22 cellular contexts compared by ENCODE assay signal in the genomic region with DNA sequence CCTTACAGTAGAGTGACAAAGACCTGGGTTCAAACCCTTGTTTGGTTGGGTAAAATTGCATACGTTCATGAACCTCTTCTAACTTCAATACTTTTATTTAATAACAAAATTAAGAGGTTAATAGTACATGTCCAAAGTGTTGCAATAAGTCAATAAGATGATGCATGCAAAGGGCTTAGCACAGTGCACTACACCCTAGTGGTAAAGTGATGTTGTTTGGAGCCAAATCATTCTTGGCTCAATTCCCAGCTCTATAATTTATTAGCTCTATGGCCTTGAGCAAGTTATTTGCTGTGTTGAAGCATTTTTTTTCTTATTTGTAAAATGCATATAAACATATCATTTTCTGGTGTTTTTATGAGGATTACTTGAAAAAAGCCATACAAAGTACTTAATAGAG.
DNase-seq lines count a peak whose midpoint lies in the region; ATAC-seq and TF ChIP-seq lines count a peak whose summit lies in the region.
"Had no signal": no experiment of that assay in that cellular context is flagged by ENCODE, and none has a peak within 500 bp of the region (broad histone marks: within the 10 kb centered on the region; RNA-seq: fewer than 3 reads in every experiment).

No MANE protein-coding gene starts in this region.

- H3K36me3 ChIP-seq in mesenchymal stem cell (ENCODE audit: control insufficient read depth in 1 of 2, insufficient read depth in 2 of 2, low read depth in 1 of 2, low read length in 2 of 2), result no peaks in the 10 kb centered on the region
- H3K36me3 ChIP-seq in Caco-2 (ENCODE audit: control insufficient read depth, insufficient read depth, low read length), result no peaks in the 10 kb centered on the region
- H3K36me3 ChIP-seq: BE2C, right atrium auricular region, suprapubic skin had no signal

- CTCF ChIA-PET in Caco-2 (lab: Charles Lee) (no interaction called here), Calu3 (lab: Charles Lee) (no interaction called here)

- H3K4ac ChIP-seq in mesenchymal stem cell (ENCODE audit: low read depth in 1 of 2, low read length in 2 of 2), result no peak overlapping the region

- no peak overlapping the region for H2BK15ac ChIP-seq in mesenchymal stem cell (ENCODE audit: low read depth, poor library complexity, severe bottlenecking)

- TF ChIP-seq CTCF in epithelial cell of proximal tubule (conservative IDR thresholded peaks at IDR 0.05; ENCODE audit: low read depth, low read length) (peak; percentile 58), Caco-2 (IDR thresholded peaks at IDR 0.05; ENCODE audit: insufficient read depth in 1 of 2, low read depth in 1 of 2, low read length in 1 of 2, severe bottlenecking in 1 of 2, unreplicated experiment in 1 of 2) (no peak), Calu3 (IDR thresholded peaks at IDR 0.05; ENCODE audit: unreplicated experiment) (no peak)

- no peak overlapping the region for H3K18ac ChIP-seq in mesenchymal stem cell (ENCODE audit: low read depth in 1 of 2, low read length in 2 of 2)

- H4K91ac ChIP-seq in mesenchymal stem cell (ENCODE audit: low read length), result no peak overlapping the region

- no peak overlapping the region for H3K9ac ChIP-seq in mesenchymal stem cell (ENCODE audit: low read length)

- no peak overlapping the region for H3K23ac ChIP-seq in mesenchymal stem cell (ENCODE audit: low read length in 2 of 2)

- no peaks in the 10 kb centered on the region for H3K79me1 ChIP-seq in mesenchymal stem cell (replicated peaks; ENCODE audit: low read length, poor library complexity, severe bottlenecking)

- H3K4me3 Mint-ChIP-seq in Caco-2 (ENCODE audit: unreplicated experiment) (no peak overlapping the region), Calu3 (ENCODE audit: low read depth, unreplicated experiment) (no peak overlapping the region)
- H3K4me3 Mint-ChIP-seq: activated naive CD4-positive, alpha-beta T cell treated with anti-CD3 and anti-CD28 coated beads, Interleukin-2, amount 50 U/mL, for 24 hours; nephron progenitor cell; T-helper 2 cell treated with Interferon-gamma antibody and Interleukin-4, amounts not matched to agents 5 μg/mL and 100 μg/mL, for 36 hours had no signal

- H3K27me3 ChIP-seq in mesenchymal stem cell (ENCODE audit: control insufficient read depth in 1 of 2, insufficient read depth in 1 of 2, low read length in 2 of 2) (no peaks in the 10 kb centered on the region), Caco-2 (replicated peaks; ENCODE audit: control insufficient read depth, insufficient read depth, low read length) (no peaks in the 10 kb centered on the region)
- H3K27me3 ChIP-seq: BE2C, right atrium auricular region, suprapubic skin had no signal

- no peak overlapping the region for H2AFZ ChIP-seq in mesenchymal stem cell (ENCODE audit: low read depth, low read length)

- H3K4me1 Mint-ChIP-seq in Caco-2 (ENCODE audit: low read depth, unreplicated experiment) (no peaks in the 10 kb centered on the region), Calu3 (ENCODE audit: low read depth, unreplicated experiment) (no peaks in the 10 kb centered on the region)
- H3K4me1 Mint-ChIP-seq: activated naive CD4-positive, alpha-beta T cell treated with anti-CD3 and anti-CD28 coated beads, Interleukin-2, amount 50 U/mL, for 24 hours; nephron progenitor cell had no signal

- H3K9me3 Mint-ChIP-seq in Caco-2 (ENCODE audit: unreplicated experiment), result no peaks in the 10 kb centered on the region
- peaks cover 8% of the 10 kb centered on the region for H3K9me3 Mint-ChIP-seq in Calu3 (ENCODE audit: low read depth, unreplicated experiment)

- no peak overlapping the region for H3K27ac ChIP-seq in mesenchymal stem cell (ENCODE audit: low read length, poor library complexity, severe bottlenecking)
- H3K27ac ChIP-seq: right atrium auricular region, suprapubic skin had no signal

- H3K27me3 Mint-ChIP-seq in Caco-2 (ENCODE audit: insufficient read depth, unreplicated experiment) (no peaks in the 10 kb centered on the region), Calu3 (ENCODE audit: unreplicated experiment) (no peaks in the 10 kb centered on the region)
- H3K27me3 Mint-ChIP-seq: activated naive CD4-positive, alpha-beta T cell treated with anti-CD3 and anti-CD28 coated beads, Interleukin-2, amount 50 U/mL, for 24 hours had no signal

- H3K4me3 ChIP-seq in epithelial cell of proximal tubule (ENCODE audit: low read depth, low read length), result no peak overlapping the region
- H3K4me3 ChIP-seq in mesenchymal stem cell (ENCODE audit: insufficient read depth in 1 of 2, low read depth in 1 of 2, low read length in 2 of 2), result no peak overlapping the region
- no peak overlapping the region for H3K4me3 ChIP-seq in Caco-2 (ENCODE audit: low read depth, low read length)
- H3K4me3 ChIP-seq: right atrium auricular region, suprapubic skin had no signal

- H3K4me1 ChIP-seq in mesenchymal stem cell (ENCODE audit: control insufficient read depth, insufficient read depth, low read depth, low read length) (no peaks in the 10 kb centered on the region), Caco-2 (no peaks in the 10 kb centered on the region)
- H3K4me1 ChIP-seq: BE2C, right atrium auricular region, suprapubic skin had no signal

- intact Hi-C loops in Caco-2 (cut with micrococcal nuclease; ENCODE audit: unreplicated experiment) (no loop called here), Calu3 (cut with micrococcal nuclease; ENCODE audit: unreplicated experiment) (no loop called here)

- peak; percentile 1 for DNase-seq in EL
- peak; percentile 7 for DNase-seq in NCI-H2081 treated with DMSO at 0.1 percent for 48 hours (lab: John Stamatoyannopoulos, UW)
- DNase-seq in epithelial cell of proximal tubule (ENCODE audit: low read depth), result peak; percentile 86
- DNase-seq in mesenchymal stem cell, result peak; percentile 8
- DNase-seq in Caco-2, result no peak
- no peak for DNase-seq in Calu3
- DNase-seq in NCI-H2196 treated with DMSO at 0.1 percent for 48 hours (lab: John Stamatoyannopoulos, UW; ENCODE audit: unreplicated experiment), result no peak
- DNase-seq: activated CD4-positive, alpha-beta T cell treated with anti-CD3 and anti-CD28 coated beads for 4 hours; activated T-cell treated with anti-CD3 and anti-CD28 coated beads for 4 hours; BE2C; foreskin melanocyte; GOT3; MM.1S; nephron progenitor cell; NK-92 treated with Interleukin-12 subunit alpha and Interleukin-12 subunit beta, amount 100 ng/mL, for 24 hours; SHP77 treated with DMSO at 0.1 percent for 48 hours; stimulated activated CD8-positive, alpha-beta memory T cell treated with anti-CD3 and anti-CD28 coated beads, Interleukin-4, amount 100 ng/mL, for 48 hours had no signal

- H3K14ac ChIP-seq in mesenchymal stem cell (ENCODE audit: low read length in 2 of 2), result no peak overlapping the region

- POLR2A ChIA-PET in Caco-2 (lab: Charles Lee), result no interaction called here

- BruUV-seq in Caco-2 (replicated peaks; lab: Mats Ljungman, UMichigan) (no TSS peak), Calu3 (replicated peaks; lab: Mats Ljungman, UMichigan) (no TSS peak)

- H2AK5ac ChIP-seq in mesenchymal stem cell (ENCODE audit: low read length, severe bottlenecking), result no peak overlapping the region

- no peaks in the 10 kb centered on the region for H3K36me3 Mint-ChIP-seq in Caco-2 (ENCODE audit: insufficient read depth, unreplicated experiment)
- no peaks in the 10 kb centered on the region for H3K36me3 Mint-ChIP-seq in Calu3 (ENCODE audit: insufficient read depth, unreplicated experiment)
- H3K36me3 Mint-ChIP-seq: activated naive CD4-positive, alpha-beta T cell treated with anti-CD3 and anti-CD28 coated beads, Interleukin-2, amount 50 U/mL, for 24 hours had no signal

- no peak overlapping the region for H2BK12ac ChIP-seq in mesenchymal stem cell (ENCODE audit: low read length in 2 of 2)

- no peak for ATAC-seq in HG03097 (IDR thresholded peaks at IDR 0.05; ENCODE audit: low FRiP score, unreplicated experiment)

- WGBS in mesenchymal stem cell, result no CpG with 5 or more reads among the region's 1 CpG

- no peak overlapping the region for H2BK5ac ChIP-seq in mesenchymal stem cell (ENCODE audit: low read depth, low read length, poor library complexity, severe bottlenecking)

- H3K27ac Mint-ChIP-seq in Caco-2 (ENCODE audit: unreplicated experiment) (no peak overlapping the region), Calu3 (ENCODE audit: unreplicated experiment) (no peak overlapping the region)
- H3K27ac Mint-ChIP-seq: activated naive CD4-positive, alpha-beta T cell treated with anti-CD3 and anti-CD28 coated beads, Interleukin-2, amount 50 U/mL, for 24 hours; T-helper 2 cell treated with Interferon-gamma antibody and Interleukin-4, amounts not matched to agents 5 μg/mL and 100 μg/mL, for 36 hours had no signal

- no peak overlapping the region for H2BK120ac ChIP-seq in mesenchymal stem cell (ENCODE audit: low read depth, low read length)

- no peak overlapping the region for H4K8ac ChIP-seq in mesenchymal stem cell (ENCODE audit: low read length)

- H3K4me2 ChIP-seq in mesenchymal stem cell (ENCODE audit: low read length, poor library complexity, severe bottlenecking), result no peak overlapping the region

- H3K9me3 ChIP-seq in mesenchymal stem cell (ENCODE audit: control insufficient read depth, low read length) (peaks cover 3% of the 10 kb centered on the region), Caco-2 (no peaks in the 10 kb centered on the region)
- H3K9me3 ChIP-seq: BE2C had no signal

Comparison
In these comparisons a context has a peak if more than half of its experiments do, and no peak if none do; other contexts are left out.
1. DNase-seq: peak in EL (single experiment), NCI-H2081 treated with DMSO at 0.1 percent for 48 hours (single experiment), epithelial cell of proximal tubule (single experiment) and mesenchymal stem cell (single experiment); none in Caco-2 (0 of 2), Calu3 (single experiment) and NCI-H2196 treated with DMSO at 0.1 percent for 48 hours (single experiment).